15 cellular contexts compared by ENCODE assay signal in genomic region chr1:223198628-223198965, GRCh38. TPM values are rescaled to one million over a fixed set of nuclear protein-coding genes. Genes with fewer than 3 reads are reported as not detected.
"Had no signal": no experiment of that assay in that cellular context is flagged by ENCODE, and none has a peak within 500 bp of the region (broad histone marks: within the 10 kb centered on the region; RNA-seq: fewer than 3 reads in every experiment).

No MANE protein-coding gene starts in this region.

- H3K79me2 ChIP-seq: hepatocyte had no signal

- DNase-seq: activated CD4-positive, CD25-positive, alpha-beta regulatory T cell treated with anti-CD3 and anti-CD28 coated beads, Interleukin-2, amount 50 U/mL, for 72 hours; activated naive CD4-positive, alpha-beta T cell treated with anti-CD3 and anti-CD28 coated beads for 36 hours; adrenal gland; right cardiac atrium; small intestine; stimulated activated CD4-positive, alpha-beta T cell treated with anti-CD3 and anti-CD28 coated beads, Interleukin-4, amount 100 ng/mL, for 4 hours; stomach; testis; upper lobe of right lung had no signal

- H2AFZ ChIP-seq: hepatocyte had no signal

- H3K27me3 ChIP-seq: adrenal gland, hepatocyte, stomach, testis, upper lobe of right lung had no signal

- H3K4me2 ChIP-seq: hepatocyte had no signal

- H3K4me3 Mint-ChIP-seq: activated naive CD4-positive, alpha-beta T cell treated with anti-CD3 and anti-CD28 coated beads for 36 hours; activated T-helper 17 cell treated with anti-CD3 and anti-CD28 coated beads, Interleukin-2, amount 50 U/mL, for 72 hours; neural crest cell had no signal

- H3K36me3 ChIP-seq: adrenal gland, esophagus muscularis mucosa, prostate gland, stomach, upper lobe of right lung had no signal

- H3K4me3 ChIP-seq: adrenal gland, esophagus muscularis mucosa, hepatocyte, prostate gland, stomach, testis, upper lobe of right lung had no signal

- H3K9me3 Mint-ChIP-seq: activated naive CD4-positive, alpha-beta T cell treated with anti-CD3 and anti-CD28 coated beads for 36 hours; activated T-helper 17 cell treated with anti-CD3 and anti-CD28 coated beads, Interleukin-2, amount 50 U/mL, for 72 hours; neural crest cell had no signal

- H3K9me3 ChIP-seq: adrenal gland, esophagus muscularis mucosa, prostate gland, stomach, testis, upper lobe of right lung had no signal

- H3K4me1 Mint-ChIP-seq: neural crest cell had no signal

- H3K27ac Mint-ChIP-seq: activated naive CD4-positive, alpha-beta T cell treated with anti-CD3 and anti-CD28 coated beads for 36 hours; activated T-helper 17 cell treated with anti-CD3 and anti-CD28 coated beads, Interleukin-2, amount 50 U/mL, for 72 hours had no signal

- H3K27ac ChIP-seq: adrenal gland, esophagus muscularis mucosa, hepatocyte, prostate gland, stomach, testis, upper lobe of right lung had no signal

- H3K4me1 ChIP-seq: adrenal gland, esophagus muscularis mucosa, prostate gland, testis, upper lobe of right lung had no signal

RNA-seq across cellular contexts. Expression of gene TLR5, which starts 55.5 kb away (rescaled TPM):
- total RNA-seq: fibroblast of villous mesenchyme had no signal
